29 cellular contexts compared by ENCODE assay signal in the genomic region with DNA sequence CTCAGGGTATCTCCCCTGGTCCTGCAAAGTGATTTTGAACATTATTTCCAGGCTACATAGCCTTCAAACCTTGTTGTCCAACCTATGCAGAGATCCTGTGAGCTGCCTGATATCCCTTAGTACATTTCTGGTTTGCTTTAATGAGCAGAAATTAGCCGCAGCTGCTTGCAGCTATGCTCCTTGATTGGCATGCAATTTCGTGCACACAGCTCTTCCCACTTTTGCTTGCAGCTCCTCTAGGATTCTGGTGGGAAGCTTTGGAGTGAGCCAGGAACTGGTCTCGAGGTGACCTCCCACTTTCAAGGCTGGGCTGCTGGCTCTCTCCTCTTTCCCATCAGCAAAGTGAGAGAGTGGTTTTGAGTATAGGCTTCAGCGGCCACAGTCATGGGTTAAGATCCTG.
"Had no signal": no experiment of that assay in that cellular context is flagged by ENCODE, and none has a peak within 500 bp of the region (broad histone marks: within the 10 kb centered on the region; RNA-seq: fewer than 3 reads in every experiment).

No MANE protein-coding gene starts in this region.

- H3K27ac ChIP-seq: left lung, lower lobe of right lung, neural progenitor cell, neutrophil, parathyroid adenoma, psoas muscle, right atrium auricular region, right lobe of liver, suprapubic skin, thoracic aorta, tibial artery, upper lobe of right lung had no signal

- ATAC-seq: left colon; left lung; lower lobe of right lung; natural killer cell; psoas muscle; right lobe of liver; stimulated activated naive B cell treated with anti-CD40 and anti-IgM and Interleukin-4, amounts not matched to agents 10 μg/mL and 1 μg/mL and 100 μg/mL, for 72 hours; stimulated activated naive CD8-positive, alpha-beta T cell treated with anti-CD3 and anti-CD28 coated beads, Interleukin-15, Interleukin-2, amounts not matched to agents 100 U/mL and 50 U/mL, for 24 hours; upper lobe of right lung had no signal

- H3K4me1 ChIP-seq: left lung, lower lobe of right lung, parathyroid adenoma, psoas muscle, right atrium auricular region, right lobe of liver, suprapubic skin, tibial artery, upper lobe of right lung had no signal

- H3K27me3 ChIP-seq: neural progenitor cell, right atrium auricular region, right lobe of liver, tibial artery, upper lobe of right lung had no signal

- H3K36me3 ChIP-seq: left lung, lower lobe of right lung, neural progenitor cell, neutrophil, right atrium auricular region, right lobe of liver, suprapubic skin, thoracic aorta, tibial artery, upper lobe of right lung had no signal

- H3K9me3 ChIP-seq: left lung, lower lobe of right lung, neutrophil, psoas muscle, right atrium auricular region, right lobe of liver, suprapubic skin, thoracic aorta, tibial artery, upper lobe of right lung had no signal

- DNase-seq: hypothalamus; immature natural killer cell; kidney; left colon; left lung; lower lobe of right lung; mammary epithelial cell; mesendoderm; naive B cell; natural killer cell; nephron progenitor cell; occipital lobe; psoas muscle; right lobe of liver; stimulated activated CD4-positive, alpha-beta T cell treated with anti-CD3 and anti-CD28 coated beads, Interleukin-1b, Interleukin-23, amount 100 ng/mL, for 48 hours; stimulated activated CD4-positive, alpha-beta T cell treated with anti-CD3 and anti-CD28 coated beads, Interleukin-2, amount 100 ng/mL, for 48 hours; stimulated activated CD4-positive, alpha-beta T cell treated with anti-CD3 and anti-CD28 coated beads, Interleukin-4, amount 100 ng/mL, for 4 hours; stimulated activated naive B cell treated with anti-CD40 and anti-IgM and Interleukin-4, amounts not matched to agents 10 μg/mL and 1 μg/mL and 100 μg/mL, for 72 hours; stimulated activated naive CD8-positive, alpha-beta T cell treated with anti-CD3 and anti-CD28 coated beads, Interleukin-15, Interleukin-2, amounts not matched to agents 100 U/mL and 50 U/mL, for 24 hours; tibial artery; trophoblast cell; upper lobe of right lung had no signal

- H3K4me3 ChIP-seq: left lung, lower lobe of right lung, neural progenitor cell, psoas muscle, right atrium auricular region, right lobe of liver, smooth muscle cell, suprapubic skin, thoracic aorta, tibial artery, upper lobe of right lung had no signal
